Comparison of ENCODE assay signal across 23 cellular contexts in the genomic region with DNA sequence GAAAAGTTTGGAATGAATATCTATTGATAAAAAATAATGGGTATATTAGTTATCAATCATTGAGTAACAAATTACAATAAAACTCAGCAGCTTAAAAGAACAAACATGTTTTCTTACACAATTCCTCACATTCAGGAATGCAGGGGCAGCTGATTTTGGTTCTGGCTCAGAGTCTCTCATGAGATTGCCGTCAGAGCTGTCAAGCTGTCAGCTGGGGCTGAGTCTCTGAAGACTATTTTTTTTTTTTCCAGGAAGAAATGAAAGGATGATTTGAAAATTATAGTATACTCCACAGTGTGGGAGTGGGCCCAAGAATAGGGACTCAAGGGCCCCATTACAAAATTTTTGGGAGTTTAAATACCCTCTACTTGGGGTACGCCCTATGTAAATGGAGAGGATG.
DNase-seq lines count a peak whose midpoint lies in the region; ATAC-seq and TF ChIP-seq lines count a peak whose summit lies in the region.
"Had no signal": no experiment of that assay in that cellular context is flagged by ENCODE, and none has a peak within 500 bp of the region (broad histone marks: within the 10 kb centered on the region; RNA-seq: fewer than 3 reads in every experiment).

No MANE protein-coding gene starts in this region.

- TF ChIP-seq CTCF in brain microvascular endothelial cell (IDR thresholded peaks at IDR 0.05; ENCODE audit: low read depth, low read length, missing control alignments) (no peak), fibroblast of pulmonary artery (IDR thresholded peaks at IDR 0.05; ENCODE audit: low read length, missing control alignments) (no peak), omental fat pad (IDR thresholded peaks at IDR 0.05) (no peak)

- no peaks in the 10 kb centered on the region for H3K36me3 ChIP-seq in brain microvascular endothelial cell (replicated peaks)
- H3K36me3 ChIP-seq: BE2C; BLaER1 treated with 17β-estradiol and CSF1 and Interleukin-3, amounts not matched to agents 10 nM and 100 nM; HAP-1 had no signal

- H3K27me3 ChIP-seq in brain microvascular endothelial cell (replicated peaks) = no peaks in the 10 kb centered on the region
- H3K27me3 ChIP-seq: BE2C; BLaER1 treated with 17β-estradiol and CSF1 and Interleukin-3, amounts not matched to agents 10 nM and 100 nM had no signal

- DNase-seq in left cardiac atrium (peak; percentile 33), Right ventricle myocardium inferior (ENCODE audit: missing footprints) (no peak), brain microvascular endothelial cell (peak; percentile 53), fibroblast of pulmonary artery (ENCODE audit: low read depth) (peak; percentile 65), omental fat pad (ENCODE audit: low spot score) (no peak), retina (no peak), NCI-H146 treated with DMSO at 0.1 percent for 48 hours (lab: John Stamatoyannopoulos, UW; ENCODE audit: unreplicated experiment) (no peak)
- DNase-seq: ACHN; AML-193; BE2C; CD4-positive, alpha-beta T cell; CD8-positive, alpha-beta memory T cell; DMS 273 treated with DMSO at 0.1 percent for 48 hours; DMS79; EL; GDM1; GOT3; HFFc6 had no signal

- ATAC-seq in left cardiac atrium (peak; percentile 55 to 79), Right ventricle myocardium inferior (no peak), omental fat pad (ENCODE audit: low FRiP score) (peak; percentile 62), HG02571 (IDR thresholded peaks at IDR 0.05; ENCODE audit: unreplicated experiment) (no peak)
- ATAC-seq: GM12878 had no signal

- in situ Hi-C loops in brain microvascular endothelial cell (cut with HindIII; ENCODE audit: low pct_ligation_motif_present, low sequenced_read_pairs) = no loop called here

- H3K27ac ChIP-seq in brain microvascular endothelial cell = no peak overlapping the region
- H3K27ac ChIP-seq: 22Rv1; BLaER1 treated with 17β-estradiol and CSF1 and Interleukin-3, amounts not matched to agents 10 nM and 100 nM had no signal

- intact Hi-C loops in left cardiac atrium (cut with DNase I) = no loop called here
- intact Hi-C loops in Right ventricle myocardium inferior (cut with DNase I) = no loop called here

- no peak overlapping the region for H3K4me3 ChIP-seq in brain microvascular endothelial cell (ENCODE audit: low read depth, low read length)
- no peak overlapping the region for H3K4me3 ChIP-seq in fibroblast of pulmonary artery (replicated peaks; ENCODE audit: low read depth, low read length)
- H3K4me3 ChIP-seq: BLaER1 treated with 17β-estradiol and CSF1 and Interleukin-3, amounts not matched to agents 10 nM and 100 nM; GM12878; HAP-1 had no signal

Comparison
In these comparisons a context has a peak if more than half of its experiments do, and no peak if none do; other contexts are left out.
1. ATAC-seq: peak in left cardiac atrium (2 of 2) and omental fat pad (single experiment); none in Right ventricle myocardium inferior (single experiment) and HG02571 (single experiment).
2. DNase-seq: peak in left cardiac atrium (single experiment), brain microvascular endothelial cell (single experiment) and fibroblast of pulmonary artery (single experiment); none in Right ventricle myocardium inferior (single experiment), omental fat pad (single experiment), retina (single experiment) and NCI-H146 treated with DMSO at 0.1 percent for 48 hours (single experiment).